1 cellular context compared by ENCODE assay signal in genomic region chr2:173956454-173956853, GRCh38.
TF ChIP-seq lines count a peak whose summit lies in the region.

No MANE protein-coding gene starts in this region.

TF ChIP-seq in IMR-90, 13 proteins besides CTCF, POLR2A, EP300 and RAD21:
- TF ChIP-seq CEBPB (IDR thresholded peaks at IDR 0.05; ENCODE audit: low read depth, low read length): no peak
- TF ChIP-seq NFE2L2 (IDR thresholded peaks at IDR 0.05; ENCODE audit: low read depth, low read length): no peak
- no peak for TF ChIP-seq MAZ (IDR thresholded peaks at IDR 0.05; ENCODE audit: borderline replicate concordance, low read depth, low read length)
- TF ChIP-seq ELK1 (IDR thresholded peaks at IDR 0.05; ENCODE audit: borderline replicate concordance, low read depth, low read length): no peak
